2 cellular contexts compared by ENCODE assay signal in the genomic region with DNA sequence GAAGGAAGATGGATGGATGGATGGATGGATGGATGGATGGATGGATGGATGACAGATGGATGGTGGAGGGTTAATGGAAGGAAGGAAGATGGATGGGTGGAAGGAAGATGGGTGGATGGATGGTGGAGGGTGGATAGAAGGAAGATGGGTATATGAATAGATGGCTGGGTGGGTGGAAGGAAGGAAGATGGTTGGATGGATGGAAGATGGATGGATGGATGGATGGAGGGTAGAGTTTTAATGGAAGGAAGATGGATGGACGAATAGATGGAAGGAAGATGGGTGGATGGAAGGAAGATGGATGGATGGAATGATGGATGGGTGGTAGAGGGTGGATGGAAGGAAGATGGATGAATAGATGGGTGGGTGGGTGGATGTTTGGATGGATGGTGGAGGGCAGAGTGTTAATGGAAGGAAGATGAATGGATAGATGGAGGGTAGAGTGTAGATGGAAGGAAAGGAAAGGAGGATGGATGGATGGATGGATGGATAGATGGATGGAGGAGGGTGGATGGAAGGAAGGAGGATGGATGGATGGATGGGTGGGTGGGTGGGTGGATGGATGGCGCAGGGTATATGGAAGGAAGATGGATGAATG.
TF ChIP-seq lines count a peak whose summit lies in the region.

No MANE protein-coding gene starts in this region.

TF ChIP-seq in HepG2, 621 proteins besides CTCF, POLR2A, EP300 and RAD21:
- TF ChIP-seq, protein P1, sequence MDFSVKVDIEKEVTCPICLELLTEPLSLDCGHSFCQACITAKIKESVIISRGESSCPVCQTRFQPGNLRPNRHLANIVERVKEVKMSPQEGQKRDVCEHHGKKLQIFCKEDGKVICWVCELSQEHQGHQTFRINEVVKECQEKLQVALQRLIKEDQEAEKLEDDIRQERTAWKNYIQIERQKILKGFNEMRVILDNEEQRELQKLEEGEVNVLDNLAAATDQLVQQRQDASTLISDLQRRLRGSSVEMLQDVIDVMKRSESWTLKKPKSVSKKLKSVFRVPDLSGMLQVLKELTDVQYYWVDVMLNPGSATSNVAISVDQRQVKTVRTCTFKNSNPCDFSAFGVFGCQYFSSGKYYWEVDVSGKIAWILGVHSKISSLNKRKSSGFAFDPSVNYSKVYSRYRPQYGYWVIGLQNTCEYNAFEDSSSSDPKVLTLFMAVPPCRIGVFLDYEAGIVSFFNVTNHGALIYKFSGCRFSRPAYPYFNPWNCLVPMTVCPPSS (IDR thresholded peaks at IDR 0.05), result peak; percentile 82; the same call in 1 of the 2 replicates
- no peak for TF ChIP-seq ZNF260 (CRISPR knock-in tag; IDR thresholded peaks at IDR 0.05; ENCODE audit: borderline replicate concordance, low read depth)
- 0 out of 2 replicates have a peak, but pooled peaks have one; percentile 18 for TF ChIP-seq NBN (conservative IDR thresholded peaks at IDR 0.05)

TF ChIP-seq in H1, 55 proteins besides CTCF, POLR2A, EP300 and RAD21:
- no peak for TF ChIP-seq SRF (IDR thresholded peaks at IDR 0.05; ENCODE audit: low read depth, low read length)
- TF ChIP-seq RXRA (IDR thresholded peaks at IDR 0.05; ENCODE audit: insufficient read depth, low read depth, low read length), result no peak
- no peak for TF ChIP-seq SIX5 (IDR thresholded peaks at IDR 0.05; ENCODE audit: low read depth, low read length)
- TF ChIP-seq PHF8 (conservative IDR thresholded peaks at IDR 0.05; ENCODE audit: low read depth, low read length), result no peak
- no peak for TF ChIP-seq FOSL1 (IDR thresholded peaks at IDR 0.05; ENCODE audit: insufficient read depth, low read depth, low read length)
- TF ChIP-seq JUN (IDR thresholded peaks at IDR 0.05; ENCODE audit: low read depth, low read length), result no peak
- no peak for TF ChIP-seq JUND (IDR thresholded peaks at IDR 0.05; ENCODE audit: low read length)
